Comparison of ENCODE assay signal across 9 cellular contexts in genomic region chr12:119412811-119413794, GRCh38.
A peak's percentile ranks its signal among the peaks of the same experiment; 100 is the strongest.
DNase-seq lines count a peak whose midpoint lies in the region; ATAC-seq, FAIRE-seq and TF ChIP-seq lines count a peak whose summit lies in the region.
"Had no signal": no experiment of that assay in that cellular context is flagged by ENCODE, and none has a peak within 500 bp of the region (broad histone marks: within the 10 kb centered on the region; RNA-seq: fewer than 3 reads in every experiment).

No MANE protein-coding gene starts in this region.

- intact Hi-C loops in PC-3 (cut with micrococcal nuclease), result loop anchor here (1.0 kb wide), 2 partner anchors 435 to 1008 kb away; no protein-coding TSS in a partner anchor
- intact Hi-C loops in breast epithelium (cut with DNase I; ENCODE audit: low total_unique reads), result loop anchor here (10.0 kb wide), 1 partner anchor 298 kb away; no protein-coding TSS in a partner anchor

- H3K4me3 ChIP-seq in PC-3 (ENCODE audit: low read length) (no peak overlapping the region), breast epithelium (no peak overlapping the region), keratinocyte (ENCODE audit: control insufficient read depth in 2 of 3, extremely low read depth in 1 of 3, insufficient read depth in 2 of 3, low read depth in 1 of 3, low read length in 3 of 3) (no peak overlapping the region)
- H3K4me3 ChIP-seq: BLaER1 had no signal

- no peak overlapping the region for H2AFZ ChIP-seq in PC-3 (ENCODE audit: low read length)
- no peak overlapping the region for H2AFZ ChIP-seq in keratinocyte (ENCODE audit: control insufficient read depth, low read length)

- POLR2A ChIA-PET in PC-3 (lab: Charles Lee; ENCODE audit: unreplicated experiment), result no interaction called here

- H3K27me3 ChIP-seq in PC-3 (ENCODE audit: low read length), result peaks cover 52% of the 10 kb centered on the region
- H3K27me3 ChIP-seq in breast epithelium, result peaks cover 0 to 11% of the 10 kb centered on the region in 2 donors
- no peaks in the 10 kb centered on the region for H3K27me3 ChIP-seq in keratinocyte (ENCODE audit: control insufficient read depth, extremely low read depth, insufficient read depth, low read length)
- H3K27me3 ChIP-seq: BLaER1 had no signal

- TF ChIP-seq CTCF in PC-3 (conservative IDR thresholded peaks at IDR 0.05; ENCODE audit: low read depth, low read length) (peak; percentile 90), breast epithelium (IDR thresholded peaks at IDR 0.05) (peak; percentile 29 to 78 (median 66)), keratinocyte (optimal IDR thresholded peaks at IDR 0.05 in 1 of 3, IDR thresholded peaks at IDR 0.05 in 1 of 3, conservative IDR thresholded peaks at IDR 0.05 in 1 of 3; ENCODE audit: extremely low read depth in 1 of 3, insufficient read depth in 2 of 3, low read length in 3 of 3) (peak; percentile 65 to 78 (median 68))

- H3K36me3 ChIP-seq in PC-3 (ENCODE audit: low read depth, low read length) (no peaks in the 10 kb centered on the region), breast epithelium (no peaks in the 10 kb centered on the region), keratinocyte (ENCODE audit: control insufficient read depth in 2 of 2, extremely low read depth in 1 of 2, insufficient read depth in 2 of 2, low read length in 2 of 2) (no peaks in the 10 kb centered on the region)
- H3K36me3 ChIP-seq: BLaER1 had no signal

- DNase-seq in NCI-H2081 (lab: John Stamatoyannopoulos, UW) (peak; percentile 56 to 66), NCI-H2081 treated with DMSO at 0.1 percent for 48 hours (lab: John Stamatoyannopoulos, UW) (no peak), LHCN-M2 (ENCODE audit: low read depth) (peak; percentile 43), PC-3 (peak; percentile 74), breast epithelium (ENCODE audit: low spot score in 2 of 2) (no peak), keratinocyte (ENCODE audit: low read depth, low spot score) (peak; percentile 19)
- peak; percentile 6 to 12 (median 7) for DNase-seq in stimulated activated CD4-positive, alpha-beta T cell treated with anti-CD3 and anti-CD28 coated beads, TNF-alpha, amount 100 ng/mL, for 48 hours (ENCODE audit: low read depth in 3 of 3)

- H3K9me2 ChIP-seq in PC-3 (replicated peaks; ENCODE audit: low read length), result no peaks in the 10 kb centered on the region

- H3K79me2 ChIP-seq in PC-3 (ENCODE audit: low read length) (no peaks in the 10 kb centered on the region), keratinocyte (ENCODE audit: control insufficient read depth, insufficient read depth, low read length) (no peaks in the 10 kb centered on the region)

- no peak for TF ChIP-seq POLR2A in breast epithelium (IDR thresholded peaks at IDR 0.05)

- BruUV-seq in PC-3 (replicated peaks; lab: Mats Ljungman, UMichigan), result no TSS peak

- dilution Hi-C loops in keratinocyte (cut with MboI; ENCODE audit: extremely low pct_ligation_motif_present, low sequenced_read_pairs), result no loop called here

- H3K9me3 ChIP-seq in PC-3 (ENCODE audit: low read length), result no peaks in the 10 kb centered on the region
- H3K9me3 ChIP-seq in breast epithelium, result no peaks in the 10 kb centered on the region
- no peaks in the 10 kb centered on the region for H3K9me3 ChIP-seq in keratinocyte (ENCODE audit: control insufficient read depth, low read depth, low read length)
- H3K9me3 ChIP-seq: BLaER1 had no signal

- H3K4me2 ChIP-seq in PC-3 (ENCODE audit: low read length) (no peak overlapping the region), keratinocyte (ENCODE audit: control insufficient read depth, extremely low read depth, insufficient read depth, low read depth, low read length) (no peak overlapping the region)
- H3K4me2 ChIP-seq: BLaER1 had no signal

- H4K20me1 ChIP-seq in PC-3 (ENCODE audit: low read length), result no peaks in the 10 kb centered on the region
- no peaks in the 10 kb centered on the region for H4K20me1 ChIP-seq in keratinocyte (ENCODE audit: control insufficient read depth, extremely low read depth, insufficient read depth, low read length)
- H4K20me1 ChIP-seq: BLaER1 had no signal

- peak; percentile 29 for FAIRE-seq in keratinocyte (lab: Jason Lieb, UNC)

- H3K9ac ChIP-seq in PC-3 (ENCODE audit: low read length) (no peak overlapping the region), keratinocyte (ENCODE audit: control insufficient read depth, extremely low read depth, insufficient read depth, low read length) (no peak overlapping the region)
- H3K9ac ChIP-seq: BLaER1 had no signal

- CTCF ChIA-PET in PC-3 (lab: Charles Lee), result interaction anchor here (0.5 to 0.6 kb wide), 2 partner anchors 32 to 310 kb away, joined by 3 to 6 read pairs; no protein-coding TSS in a partner anchor

- no peaks in the 10 kb centered on the region for H3K9me1 ChIP-seq in keratinocyte (ENCODE audit: control insufficient read depth, extremely low read depth, insufficient read depth, low read length)

- ATAC-seq in PC-3 (peak; percentile 49), GM19324 (IDR thresholded peaks at IDR 0.05; ENCODE audit: low FRiP score, unreplicated experiment) (no peak)

- no peaks in the 10 kb centered on the region for H3F3A ChIP-seq in PC-3 (ENCODE audit: low read length, unreplicated experiment)

- H3K27ac ChIP-seq in PC-3 (ENCODE audit: low read length) (no peak overlapping the region), breast epithelium (no peak overlapping the region), keratinocyte (ENCODE audit: control insufficient read depth, insufficient read depth, low read length) (no peak overlapping the region)
- H3K27ac ChIP-seq: BLaER1 had no signal

- H3K4me1 ChIP-seq in PC-3 (ENCODE audit: insufficient read depth, low read length), result no peaks in the 10 kb centered on the region
- no peaks in the 10 kb centered on the region for H3K4me1 ChIP-seq in breast epithelium
- H3K4me1 ChIP-seq in keratinocyte (ENCODE audit: control insufficient read depth, extremely low read depth, insufficient read depth, low read length), result no peaks in the 10 kb centered on the region
- H3K4me1 ChIP-seq: BLaER1 had no signal

Comparison
In these comparisons a context has a peak if more than half of its experiments do, and no peak if none do; other contexts are left out.
1. DNase-seq: peak in NCI-H2081 (2 of 2), LHCN-M2 (single experiment), PC-3 (single experiment), keratinocyte (single experiment) and stimulated activated CD4-positive, alpha-beta T cell treated with anti-CD3 and anti-CD28 coated beads, TNF-alpha, amount 100 ng/mL, for 48 hours (3 of 3); none in NCI-H2081 treated with DMSO at 0.1 percent for 48 hours (single experiment) and breast epithelium (0 of 2).
2. Peak in every context shown above with its lines, with median percentiles within 50 percentile points of each other: CTCF ChIP-seq.